In genomic region chr14:96587823-96588385, GRCh38 we compare ENCODE assay signal across 24 cellular contexts.
DNase-seq lines count a peak whose midpoint lies in the region; ATAC-seq, FAIRE-seq and TF ChIP-seq lines count a peak whose summit lies in the region.
"Had no signal": no experiment of that assay in that cellular context is flagged by ENCODE, and none has a peak within 500 bp of the region (broad histone marks: within the 10 kb centered on the region; RNA-seq: fewer than 3 reads in every experiment).

No MANE protein-coding gene starts in this region.

- no peak overlapping the region for H3K27ac Mint-ChIP-seq in neural crest cell (ENCODE audit: unreplicated experiment)
- H3K27ac Mint-ChIP-seq in activated CD8-positive, alpha-beta T cell treated with anti-CD3 and anti-CD28 coated beads for 36 hours, result no peak overlapping the region
- H3K27ac Mint-ChIP-seq: CD4-positive, CD25-positive, alpha-beta regulatory T cell had no signal

- H3K9me3 Mint-ChIP-seq in neural crest cell, result no peaks in the 10 kb centered on the region
- no peaks in the 10 kb centered on the region for H3K9me3 Mint-ChIP-seq in activated CD8-positive, alpha-beta T cell treated with anti-CD3 and anti-CD28 coated beads for 36 hours
- H3K9me3 Mint-ChIP-seq: CD4-positive, CD25-positive, alpha-beta regulatory T cell had no signal

- peaks cover 61% of the 10 kb centered on the region for H3K4me1 Mint-ChIP-seq in neural crest cell
- H3K4me1 Mint-ChIP-seq in activated CD8-positive, alpha-beta T cell treated with anti-CD3 and anti-CD28 coated beads for 36 hours (ENCODE audit: low read depth), result peaks cover 9% of the 10 kb centered on the region

- peak overlapping the region; percentile 47 for H3K4me3 Mint-ChIP-seq in neural crest cell
- H3K4me3 Mint-ChIP-seq in activated CD8-positive, alpha-beta T cell treated with anti-CD3 and anti-CD28 coated beads for 36 hours, result no peak overlapping the region

- DNase-seq in activated CD8-positive, alpha-beta memory T cell treated with anti-CD3 and anti-CD28 coated beads, Interleukin-2, amount 50 U/mL, for 48 hours, result peak; percentile 38
- DNase-seq in activated CD8-positive, alpha-beta memory T cell treated with anti-CD3 and anti-CD28 coated beads for 24 hours, result no peak
- no peak for DNase-seq in bronchial epithelial cell (ENCODE audit: low read depth)
- no peak for DNase-seq in neural crest cell (ENCODE audit: low read depth, low spot score)
- peak; percentile 20 for DNase-seq in ureter (ENCODE audit: low spot score)
- DNase-seq in activated naive CD4-positive, alpha-beta T cell treated with Interleukin-2 at 50 U/mL for 16 hours, result no peak
- no peak for DNase-seq in activated CD8-positive, alpha-beta T cell treated with anti-CD3 and anti-CD28 coated beads for 36 hours
- DNase-seq: 8988T; ACHN; BE2C; CD4-positive, CD25-positive, alpha-beta regulatory T cell; DMS153; DND-41; KBM-7; NCI-H1105 treated with DMSO at 0.1 percent for 48 hours; NCI-H146; NCI-H1930; NCI-H2107; NCI-H446; NCI-H524 treated with DMSO at 0.1 percent for 48 hours; NCI-H774; SJCRH30 had no signal

- peaks cover 5% of the 10 kb centered on the region for H3K27me3 Mint-ChIP-seq in neural crest cell (ENCODE audit: low read depth)
- peaks cover 19% of the 10 kb centered on the region for H3K27me3 Mint-ChIP-seq in activated CD8-positive, alpha-beta T cell treated with anti-CD3 and anti-CD28 coated beads for 36 hours

- CTCF ChIA-PET in activated CD8-positive, alpha-beta T cell treated with anti-CD3 and anti-CD28 coated beads for 36 hours (lab: Charles Lee), result no interaction called here

- H3K4me3 ChIP-seq in bronchial epithelial cell (ENCODE audit: low read depth, low read length), result no peak overlapping the region
- H3K4me3 ChIP-seq: SJCRH30 had no signal

- POLR2A ChIA-PET in activated CD8-positive, alpha-beta T cell treated with anti-CD3 and anti-CD28 coated beads for 36 hours (lab: Charles Lee), result interaction anchor here (0.7 kb wide), 1 partner anchor 94 kb away, joined by 3 read pairs; no protein-coding TSS in a partner anchor

- TF ChIP-seq CTCF in bronchial epithelial cell (IDR thresholded peaks at IDR 0.05; ENCODE audit: insufficient read depth, low read length, severe bottlenecking) (no peak), neural crest cell (conservative IDR thresholded peaks at IDR 0.05) (no peak)
- TF ChIP-seq CTCF in activated CD8-positive, alpha-beta T cell treated with anti-CD3 and anti-CD28 coated beads for 36 hours (IDR thresholded peaks at IDR 0.05), result no peak

- peak; percentile 13 for FAIRE-seq in bronchial epithelial cell (lab: Jason Lieb, UNC)
- FAIRE-seq: H54 had no signal

- no peaks in the 10 kb centered on the region for H3K36me3 Mint-ChIP-seq in neural crest cell (ENCODE audit: low read depth)
- H3K36me3 Mint-ChIP-seq in activated CD8-positive, alpha-beta T cell treated with anti-CD3 and anti-CD28 coated beads for 36 hours (ENCODE audit: low read depth), result no peaks in the 10 kb centered on the region
- H3K36me3 Mint-ChIP-seq: CD4-positive, CD25-positive, alpha-beta regulatory T cell had no signal

- no peaks in the 10 kb centered on the region for H3K36me3 ChIP-seq in bronchial epithelial cell (ENCODE audit: control insufficient read depth, insufficient read depth, low read length)
- H3K36me3 ChIP-seq: BE2C, SJCRH30 had no signal

- ATAC-seq in SK-N-SH treated with all-trans-retinoic acid at 6 μM for 48 hours, result no peak
- no peak for ATAC-seq in activated CD8-positive, alpha-beta T cell treated with anti-CD3 and anti-CD28 coated beads for 36 hours

- intact Hi-C loops in activated CD8-positive, alpha-beta T cell treated with anti-CD3 and anti-CD28 coated beads for 36 hours (cut with micrococcal nuclease), result loop anchor here (10.0 kb wide), 1 partner anchor 137 kb away; no protein-coding TSS in a partner anchor

- H3K27me3 ChIP-seq in bronchial epithelial cell (ENCODE audit: control insufficient read depth, insufficient read depth, low read length), result no peaks in the 10 kb centered on the region
- H3K27me3 ChIP-seq: BE2C, SJCRH30 had no signal

TF ChIP-seq in SK-N-SH treated with all-trans-retinoic acid at 6 μM for 48 hours, 23 proteins besides CTCF, POLR2A, EP300 and RAD21:
- TF ChIP-seq PPARA (CRISPR knock-in tag; IDR thresholded peaks at IDR 0.05; ENCODE audit: borderline replicate concordance) (no peak), ZNF70 (CRISPR knock-in tag; IDR thresholded peaks at IDR 0.05) (no peak), CSRNP3 (CRISPR knock-in tag; IDR thresholded peaks at IDR 0.05) (no peak), BACH2 (CRISPR knock-in tag; IDR thresholded peaks at IDR 0.05; ENCODE audit: borderline replicate concordance) (no peak), CSDC2 (CRISPR knock-in tag; IDR thresholded peaks at IDR 0.05) (no peak), PATZ1 (CRISPR knock-in tag; IDR thresholded peaks at IDR 0.05; ENCODE audit: borderline replicate concordance) (no peak), ESRRG (CRISPR knock-in tag; IDR thresholded peaks at IDR 0.05) (no peak), TOX (CRISPR knock-in tag; IDR thresholded peaks at IDR 0.05; ENCODE audit: borderline replicate concordance) (no peak), TCF4 (CRISPR knock-in tag; IDR thresholded peaks at IDR 0.05; ENCODE audit: borderline replicate concordance) (no peak), OSR1 (CRISPR knock-in tag; IDR thresholded peaks at IDR 0.05) (no peak), SNAI2 (CRISPR knock-in tag; IDR thresholded peaks at IDR 0.05) (no peak), RARB (CRISPR knock-in tag; IDR thresholded peaks at IDR 0.05) (no peak), ARNTL (CRISPR knock-in tag; IDR thresholded peaks at IDR 0.05; ENCODE audit: borderline replicate concordance, low read depth) (no peak), POU6F1 (CRISPR knock-in tag; IDR thresholded peaks at IDR 0.05; ENCODE audit: borderline replicate concordance, low read depth) (no peak), GLIS3 (CRISPR knock-in tag; IDR thresholded peaks at IDR 0.05) (no peak), ZNF8 (CRISPR knock-in tag; IDR thresholded peaks at IDR 0.05) (no peak)

Comparison
In these comparisons a context has a peak if more than half of its experiments do, and no peak if none do; other contexts are left out.
1. DNase-seq: peak in activated CD8-positive, alpha-beta memory T cell treated with anti-CD3 and anti-CD28 coated beads, Interleukin-2, amount 50 U/mL, for 48 hours (single experiment) and ureter (single experiment); none in activated CD8-positive, alpha-beta memory T cell treated with anti-CD3 and anti-CD28 coated beads for 24 hours (single experiment), bronchial epithelial cell (single experiment), neural crest cell (single experiment), activated naive CD4-positive, alpha-beta T cell treated with Interleukin-2 at 50 U/mL for 16 hours (single experiment) and activated CD8-positive, alpha-beta T cell treated with anti-CD3 and anti-CD28 coated beads for 36 hours (single experiment).